ENCODE assay signal across 1 cellular context in the genomic region with DNA sequence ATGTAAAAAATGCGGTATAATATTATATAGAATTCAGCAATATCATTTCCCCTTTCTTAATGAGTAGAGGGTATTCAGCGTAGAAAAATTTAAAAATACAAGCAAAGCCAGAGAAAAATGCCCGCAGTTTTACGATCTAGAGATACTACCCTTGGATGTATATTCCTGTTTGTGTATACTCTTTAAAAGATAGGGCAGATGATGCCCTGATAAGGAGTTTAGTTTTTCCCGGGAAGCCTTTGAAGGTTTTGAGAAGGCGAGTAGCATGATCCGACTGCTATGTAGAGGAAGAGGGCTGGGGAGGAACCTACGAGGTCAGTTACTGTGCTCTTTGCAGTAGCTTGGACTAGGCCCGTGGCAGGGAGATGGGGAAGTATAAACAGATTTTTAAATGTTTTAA.
TF ChIP-seq lines count a peak whose summit lies in the region.

No MANE protein-coding gene starts in this region.

TF ChIP-seq in neural cell, 6 proteins besides CTCF, POLR2A, EP300 and RAD21 (continued from another document):
- TF ChIP-seq TAF1 (IDR thresholded peaks at IDR 0.05; ENCODE audit: low read depth) (no peak), SMC3 (conservative IDR thresholded peaks at IDR 0.05; ENCODE audit: poor library complexity) (no peak), EZH2 (IDR thresholded peaks at IDR 0.05; ENCODE audit: borderline replicate concordance, insufficient read depth, low read length, poor library complexity, severe bottlenecking) (no peak), MXI1 (conservative IDR thresholded peaks at IDR 0.05; ENCODE audit: poor library complexity, severe bottlenecking) (no peak)
